In genomic region chr1:237769916-237770315, GRCh38 we compare ENCODE assay signal across 22 cellular contexts.
"Had no signal": no experiment of that assay in that cellular context is flagged by ENCODE, and none has a peak within 500 bp of the region (broad histone marks: within the 10 kb centered on the region; RNA-seq: fewer than 3 reads in every experiment).

No MANE protein-coding gene starts in this region.

- H3K4me1 ChIP-seq: spleen, transverse colon had no signal

- H3K36me3 ChIP-seq: neutrophil, spleen, thoracic aorta, transverse colon had no signal

- H3K27me3 ChIP-seq: dorsolateral prefrontal cortex, hepatocyte, neutrophil, spleen, transverse colon had no signal

- H3K4me3 ChIP-seq: dorsolateral prefrontal cortex, hepatocyte, lung, spleen, thoracic aorta, transverse colon had no signal

- ATAC-seq: left colon; left ventricle myocardium superior; sciatic nerve; stimulated activated naive B cell treated with anti-CD40 and anti-IgM and Interleukin-4, amounts not matched to agents 10 μg/mL and 1 μg/mL and 100 μg/mL, for 72 hours; stimulated activated naive CD8-positive, alpha-beta T cell treated with anti-CD3 and anti-CD28 coated beads, Interleukin-15, amount 100 ng/mL, for 72 hours had no signal

- H3K27ac ChIP-seq: dorsolateral prefrontal cortex, hepatocyte, neutrophil, spleen, thoracic aorta, transverse colon had no signal

- DNase-seq: cortex of kidney; dorsolateral prefrontal cortex; effector CD8-positive, alpha-beta T cell; foreskin melanocyte; head of caudate nucleus; left colon; left ventricle myocardium superior; mesenchymal stem cell; midbrain; nephron progenitor cell; posterior cingulate gyrus; spleen; stimulated activated CD4-positive, alpha-beta T cell treated with anti-CD3 and anti-CD28 coated beads, Interleukin-2, amount 100 ng/mL, for 24 hours; stimulated activated CD4-positive, alpha-beta T cell treated with anti-CD3 and anti-CD28 coated beads, Interleukin-4, amount 100 ng/mL, for 4 hours; stimulated activated naive B cell treated with anti-CD40 and anti-IgM and Interleukin-4, amounts not matched to agents 10 μg/mL and 1 μg/mL and 100 μg/mL, for 72 hours; stimulated activated naive CD8-positive, alpha-beta T cell treated with anti-CD3 and anti-CD28 coated beads, Interleukin-15, amount 100 ng/mL, for 72 hours; transverse colon had no signal

- H3K9me3 ChIP-seq: neutrophil, spleen, thoracic aorta, transverse colon had no signal
